In genomic region chr11:83063073-83063754, GRCh38 we compare ENCODE assay signal across 8 cellular contexts. TPM values are rescaled to one million over a fixed set of nuclear protein-coding genes. Genes with fewer than 3 reads are reported as not detected.
DNase-seq lines count a peak whose midpoint lies in the region; ATAC-seq and TF ChIP-seq lines count a peak whose summit lies in the region.

No MANE protein-coding gene starts in this region.

- TF ChIP-seq POLR2A in lower leg skin (IDR thresholded peaks at IDR 0.05), result no peak

- 0 out of 2 replicates have a peak overlapping the region, but pooled peaks have one; percentile 12 for H3K27ac ChIP-seq in GM23338 (ENCODE audit: low read depth)
- H3K27ac ChIP-seq in MM.1S (ENCODE audit: low read length), result peak overlapping the region; percentile 97
- peak overlapping the region; percentile 15 to 54 for H3K27ac ChIP-seq in coronary artery
- peak overlapping the region; percentile 83 for H3K27ac ChIP-seq in osteoblast (ENCODE audit: low read depth, low read length)

- no peak overlapping the region for H3K4me3 ChIP-seq in GM23338
- peak overlapping the region; percentile 50 for H3K4me3 ChIP-seq in MM.1S (ENCODE audit: low read length)
- H3K4me3 ChIP-seq in coronary artery, result peak overlapping the region; percentile 8
- H3K4me3 ChIP-seq in osteoblast (ENCODE audit: insufficient read depth, low read length), result peak overlapping the region; percentile 60
- no peak overlapping the region for H3K4me3 ChIP-seq in lower leg skin (ENCODE audit: low read depth, poor library complexity, severe bottlenecking)

- H3K27me3 ChIP-seq in GM23338 (ENCODE audit: insufficient read depth) (no peaks in the 10 kb centered on the region), MM.1S (replicated peaks; ENCODE audit: insufficient read depth, low read length) (no peaks in the 10 kb centered on the region), osteoblast (ENCODE audit: insufficient read depth, low read length) (no peaks in the 10 kb centered on the region)

- peak overlapping the region; percentile 82 for H3K9ac ChIP-seq in MM.1S (ENCODE audit: low read length)

- H3K9me2 ChIP-seq in GM23338 (ENCODE audit: insufficient read depth), result no peaks in the 10 kb centered on the region
- H3K9me2 ChIP-seq in MM.1S (replicated peaks; ENCODE audit: insufficient read depth, low read length), result no peaks in the 10 kb centered on the region

- H3K4me2 ChIP-seq in GM23338 (no peak overlapping the region), MM.1S (ENCODE audit: low read depth, low read length) (peak overlapping the region; percentile 78), osteoblast (ENCODE audit: insufficient read depth, low read length) (peak overlapping the region; percentile 76)

- TF ChIP-seq CTCF in GM23338 (conservative IDR thresholded peaks at IDR 0.05; ENCODE audit: low read depth in 2 of 2) (no peak), MM.1S (IDR thresholded peaks at IDR 0.05; ENCODE audit: low read length) (no peak), coronary artery (IDR thresholded peaks at IDR 0.05) (no peak), osteoblast (IDR thresholded peaks at IDR 0.05; ENCODE audit: extremely low read depth, low read depth, low read length) (no peak), lower leg skin (IDR thresholded peaks at IDR 0.05) (no peak)

- 26 to 33% methylated on average over 7 of the region's 7 CpGs for WGBS in lower leg skin, 2 donors

- H3K36me3 Mint-ChIP-seq in GM23338 (ENCODE audit: low read depth), result no peaks in the 10 kb centered on the region

- intact Hi-C loops in lower leg skin (cut with DNase I; ENCODE audit: low total_unique reads), result no loop called here

- peak; percentile 20 for DNase-seq in NCI-H2227 treated with DMSO at 0.1 percent for 48 hours (lab: John Stamatoyannopoulos, UW)
- no peak for DNase-seq in NCI-H2227 (lab: John Stamatoyannopoulos, UW; ENCODE audit: unreplicated experiment)
- DNase-seq in GM23338 (ENCODE audit: low spot score), result peak; percentile 28
- peak; percentile 78 for DNase-seq in MM.1S
- no peak for DNase-seq in coronary artery (ENCODE audit: low spot score)
- DNase-seq in osteoblast (ENCODE audit: insufficient read length, low spot score, missing footprints), result peak; percentile 81
- DNase-seq in activated CD4-positive, CD25-positive, alpha-beta regulatory T cell treated with anti-CD3 and anti-CD28 coated beads, Interleukin-2, amount 50 U/mL, for 72 hours, result no peak
- DNase-seq in lower leg skin (ENCODE audit: low spot score in 2 of 2), result no peak

- H3K9me3 Mint-ChIP-seq in GM23338, result no peaks in the 10 kb centered on the region

- H3K27me3 Mint-ChIP-seq in GM23338 (ENCODE audit: insufficient read depth, low read depth, poor library complexity), result peaks cover 1% of the 10 kb centered on the region

- H3K27ac Mint-ChIP-seq in GM23338, result 0 out of 2 replicates have a peak overlapping the region, but pooled peaks have one; percentile 21

- H4K20me1 ChIP-seq in GM23338 (replicated peaks; ENCODE audit: insufficient read depth) (no peaks in the 10 kb centered on the region), MM.1S (ENCODE audit: insufficient read depth, low read length) (no peaks in the 10 kb centered on the region), osteoblast (ENCODE audit: insufficient read depth, low read length) (peaks cover 7% of the 10 kb centered on the region)

- no peaks in the 10 kb centered on the region for H3F3A ChIP-seq in GM23338 (replicated peaks; ENCODE audit: low read depth)
- peaks cover 43% of the 10 kb centered on the region for H3F3A ChIP-seq in MM.1S (ENCODE audit: insufficient read depth, low read length)

- no peak for ATAC-seq in GM23338

- H3K36me3 ChIP-seq in GM23338 (ENCODE audit: insufficient read depth), result no peaks in the 10 kb centered on the region
- peaks cover 36% of the 10 kb centered on the region for H3K36me3 ChIP-seq in MM.1S (replicated peaks; ENCODE audit: insufficient read depth, low read length)
- H3K36me3 ChIP-seq in osteoblast (ENCODE audit: insufficient read depth, low read length), result no peaks in the 10 kb centered on the region

- peaks cover 3% of the 10 kb centered on the region for H3K4me1 ChIP-seq in GM23338 (ENCODE audit: insufficient read depth)
- H3K4me1 ChIP-seq in MM.1S (ENCODE audit: low read length), result peaks cover 34% of the 10 kb centered on the region
- H3K4me1 ChIP-seq in osteoblast (ENCODE audit: insufficient read depth, low read length), result peaks cover 12% of the 10 kb centered on the region

- H2AFZ ChIP-seq in GM23338 (no peak overlapping the region), MM.1S (ENCODE audit: low read length) (no peak overlapping the region), osteoblast (ENCODE audit: low read length) (no peak overlapping the region)

- peaks cover 14% of the 10 kb centered on the region for H3K4me1 Mint-ChIP-seq in GM23338

- H3K79me2 ChIP-seq in GM23338 (replicated peaks; ENCODE audit: insufficient read depth), result peaks cover 45% of the 10 kb centered on the region
- peaks cover 80% of the 10 kb centered on the region for H3K79me2 ChIP-seq in MM.1S (ENCODE audit: low read length)
- peaks cover 96% of the 10 kb centered on the region for H3K79me2 ChIP-seq in osteoblast (ENCODE audit: insufficient read depth, low read length)

- H3K9me3 ChIP-seq in MM.1S (replicated peaks; ENCODE audit: insufficient read depth, low read length) (0 out of 2 replicates have a peak, but pooled peaks cover 4% of the 10 kb centered on the region), osteoblast (ENCODE audit: low read depth, low read length) (no peaks in the 10 kb centered on the region)

- H3K4me3 Mint-ChIP-seq in GM23338, result no peak overlapping the region

TF ChIP-seq in GM23338, 12 proteins besides CTCF, POLR2A, EP300 and RAD21 (continues in another document):
- TF ChIP-seq POLR2AphosphoS5 (IDR thresholded peaks at IDR 0.05; ENCODE audit: low read depth) (no peak), ZNF331 (CRISPR knock-in tag; IDR thresholded peaks at IDR 0.05; ENCODE audit: low read depth) (no peak), STAT1 (IDR thresholded peaks at IDR 0.05; ENCODE audit: unreplicated experiment) (no peak), EZH2 (IDR thresholded peaks at IDR 0.05; ENCODE audit: low read depth, unreplicated experiment) (no peak), ETS1 (IDR thresholded peaks at IDR 0.05) (no peak)

RNA-seq across cellular contexts. Expression of gene RAB30, which starts 8.5 kb away (rescaled TPM):
- 4.5 and 6.6 TPM in 2 replicates for total RNA-seq in GM23338 (2014; rRNA removed; shearing (Covaris generic))
- polyA plus RNA-seq in GM23338 (2016; fragmentation: Nextera tagmentation; extraction: Ambion mirVana), result 2.6 and 3.3 TPM in 2 replicates
- total RNA-seq in osteoblast, result 21.0 and 27.4 TPM in 2 replicates
- 10 to 100 TPM; 13.4 to 53.9 (median 25.7) TPM for total RNA-seq in lower leg skin

Comparison
In these comparisons a context has a peak if more than half of its experiments do, and no peak if none do; other contexts are left out.
1. DNase-seq: peak in NCI-H2227 treated with DMSO at 0.1 percent for 48 hours (single experiment), GM23338 (single experiment), MM.1S (single experiment) and osteoblast (single experiment); none in NCI-H2227 (single experiment), coronary artery (single experiment), activated CD4-positive, CD25-positive, alpha-beta regulatory T cell treated with anti-CD3 and anti-CD28 coated beads, Interleukin-2, amount 50 U/mL, for 72 hours (single experiment) and lower leg skin (0 of 2).
2. H3K27ac ChIP-seq: peak in every context shown above with its lines; median percentile 97 in MM.1S; 83 in osteoblast; 34 in coronary artery; 12 in GM23338.
3. H3K4me3 ChIP-seq: peak in MM.1S (single experiment), coronary artery (single experiment) and osteoblast (single experiment); none in GM23338 (single experiment) and lower leg skin (single experiment).